ENCODE assay signal across 20 cellular contexts in the genomic region with DNA sequence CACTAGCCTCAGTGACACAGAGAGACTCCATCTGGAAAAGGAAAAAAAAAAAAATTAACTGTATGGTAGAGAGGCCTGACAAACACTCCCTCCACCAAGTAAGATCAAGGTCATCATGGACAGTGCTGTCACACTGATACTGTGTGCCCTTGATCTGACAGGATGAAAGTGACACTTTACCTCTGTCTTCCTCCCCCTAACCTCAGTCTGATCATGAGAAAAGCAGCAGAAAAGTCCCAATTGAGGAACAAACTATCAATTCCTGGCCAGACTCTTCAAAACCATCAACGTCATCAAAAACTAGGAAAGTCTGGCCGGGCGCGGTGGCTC. TPM values are rescaled to one million over a fixed set of nuclear protein-coding genes. Genes with fewer than 3 reads are reported as not detected.
DNase-seq lines count a peak whose midpoint lies in the region; ATAC-seq and TF ChIP-seq lines count a peak whose summit lies in the region.
"Had no signal": no experiment of that assay in that cellular context is flagged by ENCODE, and none has a peak within 500 bp of the region (broad histone marks: within the 10 kb centered on the region; RNA-seq: fewer than 3 reads in every experiment).

No MANE protein-coding gene starts in this region.

- intact Hi-C loops in tibial artery (cut with DNase I; ENCODE audit: low total_unique reads) (no loop called here), left lung (cut with DNase I) (no loop called here)

- no peak overlapping the region for H2BK15ac ChIP-seq in mesenchymal stem cell (ENCODE audit: low read depth, poor library complexity, severe bottlenecking)

- H3K14ac ChIP-seq in mesenchymal stem cell (ENCODE audit: low read length in 2 of 2) = no peak overlapping the region

- no peak overlapping the region for H3K9ac ChIP-seq in mesenchymal stem cell (ENCODE audit: low read length)
- H3K9ac ChIP-seq: SK-N-SH had no signal

- in situ Hi-C loops in GM13976 (cut with MboI; ENCODE audit: low sequenced_read_pairs, unreplicated experiment) = no loop called here

- H3K23ac ChIP-seq in mesenchymal stem cell (ENCODE audit: low read length in 2 of 2) = no peak overlapping the region

- peak overlapping the region; percentile 67 for H3K27ac ChIP-seq in VCaP
- peak overlapping the region; percentile 26 to 74 for H3K27ac ChIP-seq in tibial artery
- no peak overlapping the region for H3K27ac ChIP-seq in mesenchymal stem cell (ENCODE audit: low read length, poor library complexity, severe bottlenecking)
- H3K27ac ChIP-seq in left lung = no peak overlapping the region

- no peak overlapping the region for H3K4ac ChIP-seq in mesenchymal stem cell (ENCODE audit: low read depth in 1 of 2, low read length in 2 of 2)

- no peak overlapping the region for H2BK120ac ChIP-seq in mesenchymal stem cell (ENCODE audit: low read depth, low read length)

- WGBS in mesenchymal stem cell = 100% methylated on average over 4 of the region's 4 CpGs

- peaks cover 0 to 36% (median 12%) of the 10 kb centered on the region in 4 donors for H3K4me1 ChIP-seq in tibial artery
- H3K4me1 ChIP-seq in mesenchymal stem cell (ENCODE audit: control insufficient read depth, insufficient read depth, low read depth, low read length) = peaks cover 2% of the 10 kb centered on the region
- H3K4me1 ChIP-seq in left lung = peaks cover 5 to 10% of the 10 kb centered on the region in 2 donors
- H3K4me1 ChIP-seq: BE2C had no signal

- DNase-seq in GM13976 (ENCODE audit: low spot score) (peak; percentile 34), tibial artery (no peak), activated T-cell treated with anti-CD3 and anti-CD28 coated beads for 4 hours (no peak), mesenchymal stem cell (no peak), left lung (no peak)
- DNase-seq: BE2C; CD8-positive, alpha-beta memory T cell; DMS 273 treated with DMSO at 0.1 percent for 48 hours; NCI-H146; NCI-H2081 treated with DMSO at 0.1 percent for 48 hours; NCI-H345; NCI-H69; NK-92 treated with Interleukin-12 subunit alpha and Interleukin-12 subunit beta, amount 100 ng/mL, for 24 hours; SK-N-SH had no signal

- no peaks in the 10 kb centered on the region for H3K79me1 ChIP-seq in mesenchymal stem cell (replicated peaks; ENCODE audit: low read length, poor library complexity, severe bottlenecking)

- H4K91ac ChIP-seq in mesenchymal stem cell (ENCODE audit: low read length) = no peak overlapping the region

- no peak for TF ChIP-seq CTCF in GM13976 (IDR thresholded peaks at IDR 0.05; ENCODE audit: borderline replicate concordance, control extremely low read depth, extremely low read depth, insufficient read depth, missing control alignments)
- no peak for TF ChIP-seq CTCF in VCaP (conservative IDR thresholded peaks at IDR 0.05)
- no peak for TF ChIP-seq CTCF in tibial artery (IDR thresholded peaks at IDR 0.05)
- no peak for TF ChIP-seq CTCF in left lung (IDR thresholded peaks at IDR 0.05)

- no peak overlapping the region for H3K4me2 ChIP-seq in mesenchymal stem cell (ENCODE audit: low read length, poor library complexity, severe bottlenecking)
- H3K4me2 ChIP-seq: SK-N-SH had no signal

- H2AK5ac ChIP-seq in mesenchymal stem cell (ENCODE audit: low read length, severe bottlenecking) = no peak overlapping the region

- H3K9me3 ChIP-seq in tibial artery (no peaks in the 10 kb centered on the region), mesenchymal stem cell (ENCODE audit: control insufficient read depth, low read length) (no peaks in the 10 kb centered on the region), left lung (peaks cover 0 to under 1% of the 10 kb centered on the region in 2 donors)
- H3K9me3 ChIP-seq: SK-N-SH had no signal

- H3K4me3 ChIP-seq in tibial artery = no peak overlapping the region
- no peak overlapping the region for H3K4me3 ChIP-seq in mesenchymal stem cell (ENCODE audit: insufficient read depth in 1 of 2, low read depth in 1 of 2, low read length in 2 of 2)
- no peak overlapping the region for H3K4me3 ChIP-seq in left lung

- H3K27me3 ChIP-seq in tibial artery (no peaks in the 10 kb centered on the region), mesenchymal stem cell (ENCODE audit: control insufficient read depth in 1 of 2, insufficient read depth in 1 of 2, low read length in 2 of 2) (no peaks in the 10 kb centered on the region), left lung (no peaks in the 10 kb centered on the region)
- H3K27me3 ChIP-seq: BE2C had no signal

- no peak overlapping the region for H2BK12ac ChIP-seq in mesenchymal stem cell (ENCODE audit: low read length in 2 of 2)

- no peak overlapping the region for H3K18ac ChIP-seq in mesenchymal stem cell (ENCODE audit: low read depth in 1 of 2, low read length in 2 of 2)

- ATAC-seq in GM19463 (IDR thresholded peaks at IDR 0.05; ENCODE audit: unreplicated experiment) = peak; percentile 35
- ATAC-seq in left lung = no peak

- no peak overlapping the region for H4K8ac ChIP-seq in mesenchymal stem cell (ENCODE audit: low read length)

- no peak overlapping the region for H2AFZ ChIP-seq in mesenchymal stem cell (ENCODE audit: low read depth, low read length)

- H3K36me3 ChIP-seq in tibial artery = no peaks in the 10 kb centered on the region
- H3K36me3 ChIP-seq in mesenchymal stem cell (ENCODE audit: control insufficient read depth in 1 of 2, insufficient read depth in 2 of 2, low read depth in 1 of 2, low read length in 2 of 2) = no peaks in the 10 kb centered on the region
- no peaks in the 10 kb centered on the region for H3K36me3 ChIP-seq in left lung
- H3K36me3 ChIP-seq: BE2C had no signal

- no peak overlapping the region for H2BK5ac ChIP-seq in mesenchymal stem cell (ENCODE audit: low read depth, low read length, poor library complexity, severe bottlenecking)

RNA-seq across cellular contexts. Expression of a gene that starts 26.7 kb away (rescaled TPM):
- not detected for polyA plus RNA-seq in mesenchymal stem cell (2013, experiment 1 of 2)
- not detected for polyA plus RNA-seq in mesenchymal stem cell (2013, experiment 2 of 2)
- not detected for total RNA-seq in left lung
- total RNA-seq: CD8-positive, alpha-beta memory T cell; H4; T-helper 1 cell treated with Interleukin-12 subunit alpha and Interleukin-12 subunit beta and Interleukin-4 antibody, amounts not matched to agents 30 ng/mL and 1 ng/mL, for 36 hours had no signal
- polyA plus RNA-seq: AG04450; CD8-positive, alpha-beta memory T cell; IgD-negative memory B cell; SK-N-SH had no signal

Comparison
In these comparisons a context has a peak if more than half of its experiments do, and no peak if none do; other contexts are left out.
1. H3K27ac ChIP-seq: peak in VCaP (single experiment) and tibial artery (2 of 2); none in mesenchymal stem cell (single experiment) and left lung (0 of 2).